ENCODE assay signal across 12 cellular contexts in genomic region chr7:148299877-148300276, GRCh38.
DNase-seq lines count a peak whose midpoint lies in the region; ATAC-seq and TF ChIP-seq lines count a peak whose summit lies in the region.
"Had no signal": no experiment of that assay in that cellular context is flagged by ENCODE, and none has a peak within 500 bp of the region (broad histone marks: within the 10 kb centered on the region; RNA-seq: fewer than 3 reads in every experiment).

No MANE protein-coding gene starts in this region.

- POLR2A ChIA-PET in Caco-2 (lab: Charles Lee) (no interaction called here), WTC11 (lab: Charles Lee) (no interaction called here)

- H3K27ac Mint-ChIP-seq in Caco-2 (ENCODE audit: unreplicated experiment) (peak overlapping the region; percentile 76), GM23338 (peak overlapping the region; percentile 14), WTC11 (peak overlapping the region; percentile 31; the same call in 1 of the 2 replicates)
- H3K27ac Mint-ChIP-seq: CD14-positive monocyte; CD8-positive, alpha-beta T cell had no signal

- H3K27me3 Mint-ChIP-seq in Caco-2 (ENCODE audit: insufficient read depth, unreplicated experiment) (no peaks in the 10 kb centered on the region), GM23338 (ENCODE audit: insufficient read depth, low read depth, poor library complexity) (peaks cover 2% of the 10 kb centered on the region), WTC11 (ENCODE audit: low read depth) (no peaks in the 10 kb centered on the region)

- H3F3A ChIP-seq in GM23338 (replicated peaks; ENCODE audit: low read depth), result no peaks in the 10 kb centered on the region

- intact Hi-C loops in Caco-2 (cut with micrococcal nuclease; ENCODE audit: unreplicated experiment), result loop anchor here (1.0 kb wide), 2 partner anchors 18 to 27 kb away; no protein-coding TSS in a partner anchor

- H3K27me3 ChIP-seq in Caco-2 (replicated peaks; ENCODE audit: control insufficient read depth, insufficient read depth, low read length) (no peaks in the 10 kb centered on the region), GM23338 (ENCODE audit: insufficient read depth) (no peaks in the 10 kb centered on the region)

- no peak overlapping the region for H2AFZ ChIP-seq in GM23338

- H3K4me1 ChIP-seq in Caco-2, result peaks cover 33% of the 10 kb centered on the region
- H3K4me1 ChIP-seq in GM23338 (ENCODE audit: insufficient read depth), result peaks cover 30% of the 10 kb centered on the region
- H3K4me1 ChIP-seq: A549 had no signal

- H3K36me3 Mint-ChIP-seq in Caco-2 (ENCODE audit: insufficient read depth, unreplicated experiment) (no peaks in the 10 kb centered on the region), GM23338 (ENCODE audit: low read depth) (peaks cover 2% of the 10 kb centered on the region; the same call in 1 of the 3 replicates), WTC11 (no peaks in the 10 kb centered on the region; the same call in 1 of the 2 replicates)
- H3K36me3 Mint-ChIP-seq: CD14-positive monocyte; CD8-positive, alpha-beta T cell had no signal

- H3K4me3 Mint-ChIP-seq in Caco-2 (ENCODE audit: unreplicated experiment) (peak overlapping the region; percentile 28), GM23338 (no peak overlapping the region), WTC11 (no peak overlapping the region)
- H3K4me3 Mint-ChIP-seq: CD14-positive monocyte; CD8-positive, alpha-beta T cell had no signal

- H3K27ac ChIP-seq in GM23338 (ENCODE audit: low read depth), result peak overlapping the region; percentile 5; the same call in 1 of the 2 replicates
- H3K27ac ChIP-seq: A549 had no signal

- TF ChIP-seq CTCF in Caco-2 (IDR thresholded peaks at IDR 0.05; ENCODE audit: insufficient read depth in 1 of 2, low read depth in 1 of 2, low read length in 1 of 2, severe bottlenecking in 1 of 2, unreplicated experiment in 1 of 2), result no peak
- no peak for TF ChIP-seq CTCF in GM23338 (conservative IDR thresholded peaks at IDR 0.05; ENCODE audit: low read depth in 2 of 2)
- TF ChIP-seq CTCF in WTC11 (IDR thresholded peaks at IDR 0.05), result no peak

- peaks cover 11% of the 10 kb centered on the region for H3K4me1 Mint-ChIP-seq in Caco-2 (ENCODE audit: low read depth, unreplicated experiment)
- H3K4me1 Mint-ChIP-seq in GM23338, result peaks cover 23% of the 10 kb centered on the region; the same call in 2 of the 3 replicates
- peaks cover 39% of the 10 kb centered on the region for H3K4me1 Mint-ChIP-seq in WTC11
- H3K4me1 Mint-ChIP-seq: CD14-positive monocyte had no signal

- peaks cover 11% of the 10 kb centered on the region for H3K9me2 ChIP-seq in GM23338 (ENCODE audit: insufficient read depth)

- no peak; the same call in 2 of the 3 replicates for ATAC-seq in GM23338
- no peak for ATAC-seq in WTC11
- no peak for ATAC-seq in HG03196 (IDR thresholded peaks at IDR 0.05; ENCODE audit: unreplicated experiment)
- ATAC-seq: A549; CD8-positive, alpha-beta T cell had no signal

- H3K9me3 ChIP-seq in Caco-2, result no peaks in the 10 kb centered on the region
- H3K9me3 ChIP-seq: A549 had no signal

- H3K79me2 ChIP-seq in GM23338 (replicated peaks; ENCODE audit: insufficient read depth), result no peaks in the 10 kb centered on the region

- BruUV-seq in Caco-2 (replicated peaks; lab: Mats Ljungman, UMichigan), result no TSS peak

- no peak overlapping the region; the same call in 1 of the 2 replicates for H3K4me2 ChIP-seq in GM23338
- H3K4me2 ChIP-seq: A549 had no signal

- no peak for DNase-seq in Caco-2
- no peak for DNase-seq in GM23338 (ENCODE audit: low spot score)
- DNase-seq in WTC11 (ENCODE audit: low spot score), result no peak
- DNase-seq in iPS-NIHi11 (ENCODE audit: low spot score), result peak; percentile 12
- no peak for DNase-seq in NCI-H146 (lab: John Stamatoyannopoulos, UW)
- no peak for DNase-seq in Ammon's horn (ENCODE audit: low spot score)
- DNase-seq in activated CD4-positive, alpha-beta T cell treated with anti-CD3 and anti-CD28 coated beads, Interleukin-2, amount 50 U/mL, for 1 hour, result no peak
- DNase-seq: CD8-positive, alpha-beta T cell; COR-L47 had no signal

- peaks cover 14% of the 10 kb centered on the region for H3K9me3 Mint-ChIP-seq in Caco-2 (ENCODE audit: unreplicated experiment)
- no peaks in the 10 kb centered on the region; the same call in 2 of the 3 replicates for H3K9me3 Mint-ChIP-seq in GM23338
- H3K9me3 Mint-ChIP-seq in WTC11, result peaks cover 20% of the 10 kb centered on the region
- H3K9me3 Mint-ChIP-seq: CD8-positive, alpha-beta T cell had no signal

- H3K4me3 ChIP-seq in Caco-2 (ENCODE audit: low read depth, low read length) (no peak overlapping the region), GM23338 (no peak overlapping the region)
- H3K4me3 ChIP-seq: A549 had no signal

- CTCF ChIA-PET in Caco-2 (lab: Charles Lee) (interaction anchor here (1.0 kb wide), 1 partner anchor 19 kb away, joined by 4 read pairs; no protein-coding TSS in a partner anchor), WTC11 (lab: Charles Lee) (no interaction called here)

- no peaks in the 10 kb centered on the region for H4K20me1 ChIP-seq in GM23338 (replicated peaks; ENCODE audit: insufficient read depth)

- H3K36me3 ChIP-seq in Caco-2 (ENCODE audit: control insufficient read depth, insufficient read depth, low read length) (no peaks in the 10 kb centered on the region), GM23338 (ENCODE audit: insufficient read depth) (no peaks in the 10 kb centered on the region)

TF ChIP-seq in GM23338, 12 proteins besides CTCF, POLR2A, EP300 and RAD21 (continues in another document):
- TF ChIP-seq STAT1 (IDR thresholded peaks at IDR 0.05; ENCODE audit: unreplicated experiment) (no peak), JUNB (IDR thresholded peaks at IDR 0.05; ENCODE audit: unreplicated experiment) (no peak)
- TF ChIP-seq, protein P1, sequence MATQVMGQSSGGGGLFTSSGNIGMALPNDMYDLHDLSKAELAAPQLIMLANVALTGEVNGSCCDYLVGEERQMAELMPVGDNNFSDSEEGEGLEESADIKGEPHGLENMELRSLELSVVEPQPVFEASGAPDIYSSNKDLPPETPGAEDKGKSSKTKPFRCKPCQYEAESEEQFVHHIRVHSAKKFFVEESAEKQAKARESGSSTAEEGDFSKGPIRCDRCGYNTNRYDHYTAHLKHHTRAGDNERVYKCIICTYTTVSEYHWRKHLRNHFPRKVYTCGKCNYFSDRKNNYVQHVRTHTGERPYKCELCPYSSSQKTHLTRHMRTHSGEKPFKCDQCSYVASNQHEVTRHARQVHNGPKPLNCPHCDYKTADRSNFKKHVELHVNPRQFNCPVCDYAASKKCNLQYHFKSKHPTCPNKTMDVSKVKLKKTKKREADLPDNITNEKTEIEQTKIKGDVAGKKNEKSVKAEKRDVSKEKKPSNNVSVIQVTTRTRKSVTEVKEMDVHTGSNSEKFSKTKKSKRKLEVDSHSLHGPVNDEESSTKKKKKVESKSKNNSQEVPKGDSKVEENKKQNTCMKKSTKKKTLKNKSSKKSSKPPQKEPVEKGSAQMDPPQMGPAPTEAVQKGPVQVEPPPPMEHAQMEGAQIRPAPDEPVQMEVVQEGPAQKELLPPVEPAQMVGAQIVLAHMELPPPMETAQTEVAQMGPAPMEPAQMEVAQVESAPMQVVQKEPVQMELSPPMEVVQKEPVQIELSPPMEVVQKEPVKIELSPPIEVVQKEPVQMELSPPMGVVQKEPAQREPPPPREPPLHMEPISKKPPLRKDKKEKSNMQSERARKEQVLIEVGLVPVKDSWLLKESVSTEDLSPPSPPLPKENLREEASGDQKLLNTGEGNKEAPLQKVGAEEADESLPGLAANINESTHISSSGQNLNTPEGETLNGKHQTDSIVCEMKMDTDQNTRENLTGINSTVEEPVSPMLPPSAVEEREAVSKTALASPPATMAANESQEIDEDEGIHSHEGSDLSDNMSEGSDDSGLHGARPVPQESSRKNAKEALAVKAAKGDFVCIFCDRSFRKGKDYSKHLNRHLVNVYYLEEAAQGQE (IDR thresholded peaks at IDR 0.05; ENCODE audit: unreplicated experiment), result no peak

TF ChIP-seq in WTC11, 78 proteins besides CTCF, POLR2A, EP300 and RAD21:
- TF ChIP-seq ESRRA (CRISPR knock-in tag; IDR thresholded peaks at IDR 0.05; ENCODE audit: borderline replicate concordance), result peak; percentile 91; the same call in 1 of the 2 replicates
- no peak for TF ChIP-seq TEAD1 (CRISPR knock-in tag; IDR thresholded peaks at IDR 0.05)
- TF ChIP-seq NR3C1 (CRISPR knock-in tag; conservative IDR thresholded peaks at IDR 0.05; ENCODE audit: low read depth), result no peak
TF ChIP-seq in WTC11: peak in this region for 1.

Comparison
In these comparisons a context has a peak if more than half of its experiments do, and no peak if none do; other contexts are left out.
1. H3K27ac Mint-ChIP-seq: peak in every context shown above with its lines; median percentile 76 in Caco-2; 31 in WTC11; 14 in GM23338.